Comparison of ENCODE assay signal across 22 cellular contexts in the genomic region with DNA sequence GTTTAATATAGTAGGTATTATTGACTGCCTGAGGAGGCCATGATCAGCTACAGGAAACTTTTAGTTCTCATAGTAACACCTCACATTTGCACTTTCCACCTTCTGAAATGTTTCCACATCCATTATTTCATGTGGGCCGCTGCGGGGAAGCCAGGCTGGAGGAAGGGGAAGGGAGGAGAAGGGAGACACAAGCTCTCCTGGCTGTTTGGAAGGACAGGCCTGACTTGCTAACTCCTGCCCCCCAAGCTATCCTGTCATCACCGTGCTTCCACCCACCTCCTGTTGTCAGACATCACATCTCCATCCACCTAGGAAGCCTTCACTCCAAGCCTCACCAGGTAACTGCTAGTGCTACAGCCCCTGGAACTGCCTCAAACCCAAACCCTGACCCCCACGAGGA. TPM values are rescaled to one million over a fixed set of nuclear protein-coding genes. Genes with fewer than 3 reads are reported as not detected.
DNase-seq lines count a peak whose midpoint lies in the region; ATAC-seq and FAIRE-seq lines count a peak whose summit lies in the region.
"Had no signal": no experiment of that assay in that cellular context is flagged by ENCODE, and none has a peak within 500 bp of the region (broad histone marks: within the 10 kb centered on the region; RNA-seq: fewer than 3 reads in every experiment).

No MANE protein-coding gene starts in this region.

- H3K9me3 Mint-ChIP-seq in activated CD8-positive, alpha-beta memory T cell treated with anti-CD3 and anti-CD28 coated beads, Interleukin-2, amount 10 ng/mL, durations not matched to agents 7 days and 5 days (ENCODE audit: low read depth), result peaks cover 3% of the 10 kb centered on the region
- H3K9me3 Mint-ChIP-seq in activated CD8-positive, alpha-beta T cell treated with anti-CD3 and anti-CD28 coated beads, Interleukin-2, amount 10 ng/mL, durations not matched to agents 7 days and 5 days (ENCODE audit: insufficient read depth), result peaks cover 12% of the 10 kb centered on the region

- CTCF ChIA-PET in activated CD8-positive, alpha-beta memory T cell treated with anti-CD3 and anti-CD28 coated beads, Interleukin-2, amount 10 ng/mL, durations not matched to agents 7 days and 5 days (lab: Charles Lee), result interaction anchor here (0.7 to 2.7 kb wide), 3 partner anchors 10 to 381 kb away, joined by 3 to 16 read pairs (median 3); a partner anchor contains a TSS
- CTCF ChIA-PET in activated CD8-positive, alpha-beta T cell treated with anti-CD3 and anti-CD28 coated beads, Interleukin-2, amount 10 ng/mL, durations not matched to agents 7 days and 5 days (lab: Charles Lee), result interaction anchor here (1.3 to 1.7 kb wide), 4 partner anchors 10 to 370 kb away, joined by 3 to 11 read pairs (median 4); a partner anchor contains a TSS

- ATAC-seq in activated CD8-positive, alpha-beta memory T cell treated with anti-CD3 and anti-CD28 coated beads, Interleukin-2, amount 10 ng/mL, durations not matched to agents 7 days and 5 days, result peak; percentile 29
- ATAC-seq in activated CD8-positive, alpha-beta T cell treated with anti-CD3 and anti-CD28 coated beads, Interleukin-2, amount 10 ng/mL, durations not matched to agents 7 days and 5 days, result peak; percentile 26
- ATAC-seq: CD8-positive, alpha-beta T cell; Panc1 had no signal

- H3K4me3 Mint-ChIP-seq in activated CD8-positive, alpha-beta memory T cell treated with anti-CD3 and anti-CD28 coated beads, Interleukin-2, amount 10 ng/mL, durations not matched to agents 7 days and 5 days, result no peak overlapping the region
- no peak overlapping the region for H3K4me3 Mint-ChIP-seq in activated CD8-positive, alpha-beta T cell treated with anti-CD3 and anti-CD28 coated beads, Interleukin-2, amount 10 ng/mL, durations not matched to agents 7 days and 5 days
- H3K4me3 Mint-ChIP-seq: CD8-positive, alpha-beta T cell had no signal

- peak overlapping the region; percentile 41 for H3K27ac Mint-ChIP-seq in activated CD8-positive, alpha-beta memory T cell treated with anti-CD3 and anti-CD28 coated beads, Interleukin-2, amount 10 ng/mL, durations not matched to agents 7 days and 5 days
- peak overlapping the region; percentile 67 for H3K27ac Mint-ChIP-seq in activated CD8-positive, alpha-beta T cell treated with anti-CD3 and anti-CD28 coated beads, Interleukin-2, amount 10 ng/mL, durations not matched to agents 7 days and 5 days
- H3K27ac Mint-ChIP-seq: CD8-positive, alpha-beta T cell had no signal

- H3K4me1 Mint-ChIP-seq in activated CD8-positive, alpha-beta memory T cell treated with anti-CD3 and anti-CD28 coated beads, Interleukin-2, amount 10 ng/mL, durations not matched to agents 7 days and 5 days, result peaks cover 55% of the 10 kb centered on the region
- peaks cover 70% of the 10 kb centered on the region for H3K4me1 Mint-ChIP-seq in activated CD8-positive, alpha-beta T cell treated with anti-CD3 and anti-CD28 coated beads, Interleukin-2, amount 10 ng/mL, durations not matched to agents 7 days and 5 days (ENCODE audit: low read depth)

- no peak for DNase-seq in activated CD8-positive, alpha-beta memory T cell treated with anti-CD3 and anti-CD28 coated beads, Interleukin-2, amount 10 ng/mL, durations not matched to agents 7 days and 5 days
- no peak for DNase-seq in activated CD8-positive, alpha-beta memory T cell treated with anti-CD3 and anti-CD28 coated beads, Interleukin-2, amount 50 U/mL, for 48 hours
- no peak for DNase-seq in HTR-8/SVneo (ENCODE audit: insufficient read length, low spot score)
- DNase-seq in activated CD8-positive, alpha-beta T cell treated with anti-CD3 and anti-CD28 coated beads, Interleukin-2, amount 10 ng/mL, durations not matched to agents 7 days and 5 days, result no peak
- DNase-seq in epithelial cell of prostate (ENCODE audit: low read depth, low spot score), result no peak
- no peak for DNase-seq in globus pallidus (ENCODE audit: low spot score)
- no peak for DNase-seq in DMS153 (lab: John Stamatoyannopoulos, UW)
- no peak for DNase-seq in hepatic stellate cell (ENCODE audit: low spot score)
- DNase-seq: 8988T; Calu3; CD8-positive, alpha-beta T cell; KBM-7; NCI-H1092; NCI-H1436 treated with DMSO at 0.1 percent for 48 hours; NCI-H2029 treated with DMSO at 0.1 percent for 48 hours; NCI-H510A treated with DMSO at 0.1 percent for 48 hours; NCI-H748 treated with DMSO at 0.1 percent for 48 hours; SJCRH30 had no signal

- peaks cover 27% of the 10 kb centered on the region for H3K27me3 Mint-ChIP-seq in activated CD8-positive, alpha-beta memory T cell treated with anti-CD3 and anti-CD28 coated beads, Interleukin-2, amount 10 ng/mL, durations not matched to agents 7 days and 5 days
- peaks cover 25% of the 10 kb centered on the region for H3K27me3 Mint-ChIP-seq in activated CD8-positive, alpha-beta T cell treated with anti-CD3 and anti-CD28 coated beads, Interleukin-2, amount 10 ng/mL, durations not matched to agents 7 days and 5 days (ENCODE audit: low read depth)

- H3K36me3 Mint-ChIP-seq in activated CD8-positive, alpha-beta memory T cell treated with anti-CD3 and anti-CD28 coated beads, Interleukin-2, amount 10 ng/mL, durations not matched to agents 7 days and 5 days, result peaks cover 24% of the 10 kb centered on the region
- peaks cover 49% of the 10 kb centered on the region for H3K36me3 Mint-ChIP-seq in activated CD8-positive, alpha-beta T cell treated with anti-CD3 and anti-CD28 coated beads, Interleukin-2, amount 10 ng/mL, durations not matched to agents 7 days and 5 days (ENCODE audit: low read depth)
- H3K36me3 Mint-ChIP-seq: CD8-positive, alpha-beta T cell had no signal

- peak overlapping the region; percentile 33 for H3K27ac ChIP-seq in epithelial cell of prostate
- H3K27ac ChIP-seq: SJCRH30 had no signal

- peak; percentile 52 for FAIRE-seq in HTR-8/SVneo (lab: Jason Lieb, UNC)
- FAIRE-seq: G401.6, GM19239, H54 had no signal

- POLR2A ChIA-PET in activated CD8-positive, alpha-beta T cell treated with anti-CD3 and anti-CD28 coated beads, Interleukin-2, amount 10 ng/mL, durations not matched to agents 7 days and 5 days (lab: Charles Lee), result interaction anchor here (0.8 kb wide), 1 partner anchor 14 kb away, joined by 3 read pairs; no protein-coding TSS in a partner anchor

RNA-seq across cellular contexts. Expression of a gene that starts 9.5 kb away (rescaled TPM):
- 10 to 100 TPM; 10.2 to 12.2 TPM for total RNA-seq in activated CD8-positive, alpha-beta memory T cell treated with anti-CD3 and anti-CD28 coated beads, Interleukin-2, amount 10 ng/mL, durations not matched to agents 7 days and 5 days
- total RNA-seq in activated CD8-positive, alpha-beta T cell treated with anti-CD3 and anti-CD28 coated beads, Interleukin-2, amount 10 ng/mL, durations not matched to agents 7 days and 5 days, result 10 to 100 TPM; 10.3 to 10.7 TPM

RNA-seq across cellular contexts. Expression of a gene that starts 41.9 kb away (rescaled TPM):
- total RNA-seq in activated CD8-positive, alpha-beta memory T cell treated with anti-CD3 and anti-CD28 coated beads, Interleukin-2, amount 10 ng/mL, durations not matched to agents 7 days and 5 days, result 10 to 100 TPM; 17.3 to 23.1 TPM
- total RNA-seq in activated CD8-positive, alpha-beta T cell treated with anti-CD3 and anti-CD28 coated beads, Interleukin-2, amount 10 ng/mL, durations not matched to agents 7 days and 5 days, result 10 to 100 TPM; 17.5 to 18.1 TPM
